In the genomic region with DNA sequence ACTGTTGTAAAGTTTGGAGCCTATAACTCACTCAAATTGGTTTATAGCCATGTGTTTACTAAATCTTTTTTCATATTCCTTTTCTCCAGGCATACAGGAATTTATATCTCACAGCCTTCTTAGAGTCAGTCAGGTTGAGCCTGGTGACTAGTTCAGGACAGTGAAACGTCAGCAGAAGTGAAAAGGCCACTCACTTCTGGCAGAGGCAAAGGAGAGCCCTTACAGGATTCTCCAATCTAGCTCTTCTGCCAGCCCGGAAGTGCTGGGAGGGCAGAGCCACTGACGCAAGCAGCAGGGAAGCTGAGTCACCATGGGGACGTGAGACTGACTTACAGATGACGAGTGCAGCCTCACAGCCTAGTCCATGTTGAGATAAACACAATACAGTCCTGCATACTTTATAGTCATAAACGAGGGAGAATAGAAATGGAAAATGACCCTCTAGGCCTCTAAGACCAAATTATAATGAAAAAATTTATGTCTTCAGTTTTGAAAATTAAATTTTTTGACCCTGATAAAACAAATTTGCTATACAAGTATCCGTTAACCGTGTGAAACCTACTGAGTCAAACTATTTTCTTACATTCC, we compare ENCODE assay signal across 8 cellular contexts. TPM values are rescaled to one million over a fixed set of nuclear protein-coding genes. Genes with fewer than 3 reads are reported as not detected.
DNase-seq lines count a peak whose midpoint lies in the region; ATAC-seq and TF ChIP-seq lines count a peak whose summit lies in the region.

No MANE protein-coding gene starts in this region.

- H3K36me3 Mint-ChIP-seq in activated CD4-positive, alpha-beta T cell treated with anti-CD3 and anti-CD28 coated beads for 36 hours (ENCODE audit: low read depth) = peaks cover 5% of the 10 kb centered on the region

- H3K27ac ChIP-seq in 22Rv1 (peak overlapping the region; percentile 91), layer of hippocampus (ENCODE audit: low read depth, low read length) (peak overlapping the region; percentile 78)

- TF ChIP-seq CTCF in 22Rv1 (IDR thresholded peaks at IDR 0.05) (no peak), choroid plexus epithelial cell (conservative IDR thresholded peaks at IDR 0.05; ENCODE audit: low read depth, low read length) (no peak)

- POLR2A ChIA-PET in activated CD4-positive, alpha-beta T cell treated with anti-CD3 and anti-CD28 coated beads for 36 hours (lab: Charles Lee) = interaction anchor here (0.9 to 1.6 kb wide), 3 partner anchors 13 to 168 kb away, joined by 3 to 7 read pairs (median 6); no protein-coding TSS in a partner anchor

- no peaks in the 10 kb centered on the region for H3K27me3 Mint-ChIP-seq in activated CD4-positive, alpha-beta T cell treated with anti-CD3 and anti-CD28 coated beads for 36 hours

- H3K27ac Mint-ChIP-seq in activated CD4-positive, alpha-beta T cell treated with anti-CD3 and anti-CD28 coated beads for 36 hours = peak overlapping the region; percentile 93

- H3K4me3 Mint-ChIP-seq in activated CD4-positive, alpha-beta T cell treated with anti-CD3 and anti-CD28 coated beads for 36 hours = peak overlapping the region; percentile 95

- intact Hi-C loops in activated CD4-positive, alpha-beta T cell treated with anti-CD3 and anti-CD28 coated beads for 36 hours (cut with DNase I, micrococcal nuclease) = loop anchor here (1.0 to 5.0 kb wide), 8 partner anchors 18 to 709 kb away; a partner anchor contains a TSS

- H3K27me3 ChIP-seq in layer of hippocampus (ENCODE audit: control insufficient read depth, insufficient read depth, low read length) = no peaks in the 10 kb centered on the region

- H3K4me1 Mint-ChIP-seq in activated CD4-positive, alpha-beta T cell treated with anti-CD3 and anti-CD28 coated beads for 36 hours = peaks cover 28% of the 10 kb centered on the region

- H3K9me3 Mint-ChIP-seq in activated CD4-positive, alpha-beta T cell treated with anti-CD3 and anti-CD28 coated beads for 36 hours (ENCODE audit: low read depth) = no peaks in the 10 kb centered on the region

- DNase-seq in NCI-H460 (ENCODE audit: extremely low read depth, low read depth) (peak; percentile 98), choroid plexus epithelial cell (ENCODE audit: low read depth) (peak; percentile 99)
- DNase-seq in activated CD4-positive, alpha-beta T cell treated with anti-CD3 and anti-CD28 coated beads for 36 hours = peak; percentile 94
- DNase-seq in stimulated activated CD4-positive, alpha-beta T cell treated with anti-CD3 and anti-CD28 coated beads, Interleukin-1b, Interleukin-23, amount 100 ng/mL, for 24 hours (ENCODE audit: low read depth in 4 of 4, low spot score in 1 of 4) = peak; percentile 48 to 80 (median 62)

- peak; percentile 65 for ATAC-seq in GM18861 (IDR thresholded peaks at IDR 0.05; ENCODE audit: unreplicated experiment)
- ATAC-seq in HG03196 (IDR thresholded peaks at IDR 0.05; ENCODE audit: unreplicated experiment) = peak; percentile 64
- peak; percentile 90 for ATAC-seq in activated CD4-positive, alpha-beta T cell treated with anti-CD3 and anti-CD28 coated beads for 36 hours

- CTCF ChIA-PET in activated CD4-positive, alpha-beta T cell treated with anti-CD3 and anti-CD28 coated beads for 36 hours (lab: Charles Lee) = interaction anchor here (0.6 to 1.4 kb wide), 5 partner anchors 9 to 186 kb away, joined by 3 to 5 read pairs (median 3); no protein-coding TSS in a partner anchor

- no peak overlapping the region for H3K4me3 ChIP-seq in choroid plexus epithelial cell (ENCODE audit: low read depth, low read length)

RNA-seq across cellular contexts. Expression of a gene that starts 1.3 kb away (rescaled TPM):
- total RNA-seq in NCI-H460 (2014; rRNA removed; shearing (Covaris generic)) = not detected in 2 replicates
- not detected in 2 replicates for polyA plus RNA-seq in NCI-H460 (2014; cell fraction: nucleus; rRNA removed)
- total RNA-seq in activated CD4-positive, alpha-beta T cell treated with anti-CD3 and anti-CD28 coated beads for 36 hours = under 1 TPM; 0.11 to 0.14 TPM

RNA-seq across cellular contexts. Expression of a gene that starts 1.4 kb away (rescaled TPM):
- total RNA-seq in NCI-H460 (2014; rRNA removed; shearing (Covaris generic)) = 67.0 and 68.7 TPM in 2 replicates
- 36.9 and 43.4 TPM in 2 replicates for polyA plus RNA-seq in NCI-H460 (2014; cell fraction: nucleus; rRNA removed)
- 10 to 100 TPM; 46.5 to 50.6 TPM for total RNA-seq in activated CD4-positive, alpha-beta T cell treated with anti-CD3 and anti-CD28 coated beads for 36 hours

RNA-seq across cellular contexts. Expression of a gene that starts 53.9 kb away (rescaled TPM):
- total RNA-seq in NCI-H460 (2014; rRNA removed; shearing (Covaris generic)) = 0.52 and 0.63 TPM in 2 replicates
- 0.16 TPM in 1 of 2 replicates, not detected in the other for polyA plus RNA-seq in NCI-H460 (2014; cell fraction: nucleus; rRNA removed)
- 1 to 10 TPM; 2.4 to 2.5 TPM for total RNA-seq in activated CD4-positive, alpha-beta T cell treated with anti-CD3 and anti-CD28 coated beads for 36 hours
